In genomic region chr7:94001396-94001795, GRCh38 we compare ENCODE assay signal across 29 cellular contexts. TPM values are rescaled to one million over a fixed set of nuclear protein-coding genes. Genes with fewer than 3 reads are reported as not detected.
DNase-seq lines count a peak whose midpoint lies in the region; ATAC-seq and TF ChIP-seq lines count a peak whose summit lies in the region.
"Had no signal": no experiment of that assay in that cellular context is flagged by ENCODE, and none has a peak within 500 bp of the region (broad histone marks: within the 10 kb centered on the region; RNA-seq: fewer than 3 reads in every experiment).

No MANE protein-coding gene starts in this region.

- H3K14ac ChIP-seq in mesenchymal stem cell (ENCODE audit: low read length in 2 of 2), result no peak overlapping the region

- no peak overlapping the region for H2BK5ac ChIP-seq in mesenchymal stem cell (ENCODE audit: low read depth, low read length, poor library complexity, severe bottlenecking)

- no peak overlapping the region for H2BK120ac ChIP-seq in mesenchymal stem cell (ENCODE audit: low read depth, low read length)

- H3K18ac ChIP-seq in mesenchymal stem cell (ENCODE audit: low read depth in 1 of 2, low read length in 2 of 2), result no peak overlapping the region

- no peak overlapping the region for H3K4me3 ChIP-seq in adipocyte (ENCODE audit: low read length)
- peak overlapping the region in 1 of 2 experiments; percentile 87 for H3K4me3 ChIP-seq in mesenchymal stem cell (ENCODE audit: insufficient read depth in 1 of 2, low read depth in 1 of 2, low read length in 2 of 2)
- no peak overlapping the region for H3K4me3 ChIP-seq in ovary
- H3K4me3 ChIP-seq: BLaER1, coronary artery, SJSA1, tibial nerve had no signal

- H3K9me3 ChIP-seq in adipocyte (ENCODE audit: control insufficient read depth, low read length) (no peaks in the 10 kb centered on the region), mesenchymal stem cell (ENCODE audit: control insufficient read depth, low read length) (no peaks in the 10 kb centered on the region), ovary (no peaks in the 10 kb centered on the region)
- H3K9me3 ChIP-seq: BLaER1, SJSA1, tibial nerve had no signal

- H2AFZ ChIP-seq in mesenchymal stem cell (ENCODE audit: low read depth, low read length), result no peak overlapping the region

- no peak for TF ChIP-seq CTCF in ovary (IDR thresholded peaks at IDR 0.05)

- no peak overlapping the region for H2BK12ac ChIP-seq in mesenchymal stem cell (ENCODE audit: low read length in 2 of 2)

- no peak overlapping the region for H3K4me2 ChIP-seq in mesenchymal stem cell (ENCODE audit: low read length, poor library complexity, severe bottlenecking)
- H3K4me2 ChIP-seq: BLaER1 had no signal

- H3K27me3 ChIP-seq in adipocyte (replicated peaks; ENCODE audit: control insufficient read depth, insufficient read depth, low read length), result no peaks in the 10 kb centered on the region
- H3K27me3 ChIP-seq in mesenchymal stem cell (ENCODE audit: control insufficient read depth in 1 of 2, insufficient read depth in 1 of 2, low read length in 2 of 2), result no peaks in the 10 kb centered on the region
- no peaks in the 10 kb centered on the region for H3K27me3 ChIP-seq in ovary
- H3K27me3 ChIP-seq: BLaER1, tibial nerve had no signal

- H3K9ac ChIP-seq in adipocyte (ENCODE audit: low read length) (no peak overlapping the region), mesenchymal stem cell (ENCODE audit: low read length) (peak overlapping the region; percentile 27)
- H3K9ac ChIP-seq: BLaER1 had no signal

- H3K27ac ChIP-seq in mesenchymal stem cell (ENCODE audit: low read length, poor library complexity, severe bottlenecking) (no peak overlapping the region), ovary (no peak overlapping the region)
- H3K27ac ChIP-seq: BLaER1, coronary artery, RWPE1, SJSA1, tibial nerve had no signal

- no peak for ATAC-seq in GM18505 (IDR thresholded peaks at IDR 0.05; ENCODE audit: unreplicated experiment)
- ATAC-seq: activated naive CD4-positive, alpha-beta T cell treated with anti-CD3 and anti-CD28 coated beads, Interleukin-2, amount 50 U/mL, for 72 hours; HepG2; stimulated activated effector memory CD8-positive, alpha-beta T cell treated with anti-CD3 and anti-CD28 coated beads, Interleukin-12 subunit alpha, Interleukin-12 subunit beta, amount 100 ng/mL, for 72 hours had no signal

- H4K91ac ChIP-seq in mesenchymal stem cell (ENCODE audit: low read length), result no peak overlapping the region

- H2BK15ac ChIP-seq in mesenchymal stem cell (ENCODE audit: low read depth, poor library complexity, severe bottlenecking), result no peak overlapping the region

- no peak overlapping the region for H2AK5ac ChIP-seq in mesenchymal stem cell (ENCODE audit: low read length, severe bottlenecking)

- H3K4me1 ChIP-seq in adipocyte (ENCODE audit: control insufficient read depth, insufficient read depth, low read length) (peaks cover 17% of the 10 kb centered on the region), mesenchymal stem cell (ENCODE audit: control insufficient read depth, insufficient read depth, low read depth, low read length) (no peaks in the 10 kb centered on the region), ovary (ENCODE audit: insufficient read depth) (peaks cover 2% of the 10 kb centered on the region)

- no peak overlapping the region for H4K8ac ChIP-seq in mesenchymal stem cell (ENCODE audit: low read length)

- intact Hi-C loops in ovary (cut with DNase I), result loop anchor here in 1 of 4 donors (10.0 kb wide), 1 partner anchor 97 kb away; the partner anchor contains the start of gene GNGT1

- no peak overlapping the region for H3K4ac ChIP-seq in mesenchymal stem cell (ENCODE audit: low read depth in 1 of 2, low read length in 2 of 2)

- no CpG with 5 or more reads among the region's 1 CpG for WGBS in mesenchymal stem cell
- WGBS in ovary, 3 donors, result 90 to 98% (median 97%) methylated on average over 1 of the region's 1 CpG

- no peak for TF ChIP-seq EP300 in ovary (IDR thresholded peaks at IDR 0.05)

- TF ChIP-seq POLR2A in ovary (IDR thresholded peaks at IDR 0.05) (no peak), GM18505 (IDR thresholded peaks at IDR 0.05; ENCODE audit: borderline replicate concordance, extremely low read depth, insufficient read depth, insufficient read length) (no peak)

- peaks cover 16% of the 10 kb centered on the region for H3K79me1 ChIP-seq in mesenchymal stem cell (replicated peaks; ENCODE audit: low read length, poor library complexity, severe bottlenecking)

- H3K23ac ChIP-seq in mesenchymal stem cell (ENCODE audit: low read length in 2 of 2), result no peak overlapping the region

- DNase-seq in AG20443 (ENCODE audit: low spot score), result peak; percentile 33
- DNase-seq in GM04504 (ENCODE audit: low read depth), result peak; percentile 4
- DNase-seq in adipocyte (ENCODE audit: low read depth), result peak; percentile 21
- DNase-seq in mesenchymal stem cell, result no peak
- no peak for DNase-seq in ovary
- no peak for DNase-seq in DMS153 treated with DMSO at 0.1 percent for 48 hours (lab: John Stamatoyannopoulos, UW; ENCODE audit: unreplicated experiment)
- no peak for DNase-seq in NCI-H1417 treated with DMSO at 0.1 percent for 48 hours (lab: John Stamatoyannopoulos, UW)
- DNase-seq: activated CD4-positive, alpha-beta T cell treated with anti-CD3 and anti-CD28 coated beads, Interleukin-2, amount 50 U/mL, for 1 hour; activated CD4-positive, CD25-positive, alpha-beta regulatory T cell; activated effector memory CD4-positive, alpha-beta T cell treated with Interleukin-2 at 50 U/mL for 16 hours; activated T-cell treated with anti-CD3 and anti-CD28 coated beads, Interleukin-2, amount 50 U/mL, for 1 hour; anterior cingulate cortex; effector memory CD4-positive, alpha-beta T cell; erythroblast; foreskin fibroblast; GDM1; midbrain; naive B cell; NCI-H1694 treated with DMSO at 0.1 percent for 48 hours; NCI-H510A had no signal

- H3K36me3 ChIP-seq in adipocyte (ENCODE audit: control insufficient read depth, insufficient read depth, low read length, severe bottlenecking), result peaks cover 15% of the 10 kb centered on the region
- H3K36me3 ChIP-seq in mesenchymal stem cell (ENCODE audit: control insufficient read depth in 1 of 2, insufficient read depth in 2 of 2, low read depth in 1 of 2, low read length in 2 of 2), result peaks cover 0 to 23% of the 10 kb centered on the region in 2 experiments
- no peaks in the 10 kb centered on the region for H3K36me3 ChIP-seq in ovary

RNA-seq across cellular contexts. Expression of gene BET1, which starts 2.8 kb away (rescaled TPM):
- polyA plus RNA-seq in mesenchymal stem cell (2013, experiment 1 of 2), result 47.8 TPM
- polyA plus RNA-seq in mesenchymal stem cell (2013, experiment 2 of 2), result 52.7 TPM
- 10 to 100 TPM; 22.9 to 32.1 (median 26.9) TPM for total RNA-seq in ovary
- 10 to 100 TPM; 26.1 to 35.9 TPM for polyA plus RNA-seq in ovary

Comparison
In these comparisons a context has a peak if more than half of its experiments do, and no peak if none do; other contexts are left out.
1. DNase-seq: peak in AG20443 (single experiment), GM04504 (single experiment) and adipocyte (single experiment); none in mesenchymal stem cell (single experiment), ovary (0 of 5), DMS153 treated with DMSO at 0.1 percent for 48 hours (single experiment) and NCI-H1417 treated with DMSO at 0.1 percent for 48 hours (single experiment).